ENCODE assay signal across 7 cellular contexts in genomic region chr3:179322481-179323196, GRCh38. TPM values are rescaled to one million over a fixed set of nuclear protein-coding genes. Genes with fewer than 3 reads are reported as not detected.
DNase-seq lines count a peak whose midpoint lies in the region; ATAC-seq, FAIRE-seq and TF ChIP-seq lines count a peak whose summit lies in the region.

A gene with protein sequence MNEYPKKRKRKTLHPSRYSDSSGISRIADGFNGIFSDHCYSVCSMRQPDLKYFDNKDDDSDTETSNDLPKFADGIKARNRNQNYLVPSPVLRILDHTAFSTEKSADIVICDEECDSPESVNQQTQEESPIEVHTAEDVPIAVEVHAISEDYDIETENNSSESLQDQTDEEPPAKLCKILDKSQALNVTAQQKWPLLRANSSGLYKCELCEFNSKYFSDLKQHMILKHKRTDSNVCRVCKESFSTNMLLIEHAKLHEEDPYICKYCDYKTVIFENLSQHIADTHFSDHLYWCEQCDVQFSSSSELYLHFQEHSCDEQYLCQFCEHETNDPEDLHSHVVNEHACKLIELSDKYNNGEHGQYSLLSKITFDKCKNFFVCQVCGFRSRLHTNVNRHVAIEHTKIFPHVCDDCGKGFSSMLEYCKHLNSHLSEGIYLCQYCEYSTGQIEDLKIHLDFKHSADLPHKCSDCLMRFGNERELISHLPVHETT (plus strand): TSS chr3:179323031. CDS start chr3:179328294, 5,263 bp downstream.

- FAIRE-seq in GM18507 (lab: Jason Lieb, UNC): peak; percentile 41

- H3K4me1 ChIP-seq in sigmoid colon: peaks cover 0 to 45% (median 35%) of the 10 kb centered on the region in 4 donors

- TF ChIP-seq CTCF in astrocyte of the cerebellum (IDR thresholded peaks at IDR 0.05; ENCODE audit: low read depth, low read length, missing control alignments) (peak; percentile 65), sigmoid colon (IDR thresholded peaks at IDR 0.05) (peak; percentile 24 to 87 (median 54))

- 0% methylated on average over 69 of the region's 69 CpGs for WGBS in sigmoid colon, 2 donors

- no peak for TF ChIP-seq POLR2A in sigmoid colon (IDR thresholded peaks at IDR 0.05)

- in situ Hi-C loops in astrocyte of the cerebellum (cut with HindIII; ENCODE audit: low sequenced_read_pairs): loop anchor here (25.0 kb wide), 1 partner anchor 210 kb away; no protein-coding TSS in a partner anchor

- ATAC-seq in HG02938 (IDR thresholded peaks at IDR 0.05; ENCODE audit: unreplicated experiment): peak; percentile 73

- H3K27me3 ChIP-seq in sigmoid colon: no peaks in the 10 kb centered on the region

- peaks cover 0 to 14% (median 2%) of the 10 kb centered on the region in 4 donors for H3K36me3 ChIP-seq in sigmoid colon

- intact Hi-C loops in sigmoid colon (cut with DNase I): loop anchor here (1.0 to 10.0 kb wide), 5 partner anchors 25 to 248 kb away; partner anchors contain the start of genes ACTL6A, GNB4, MFN1 and PIK3CA

- no peak for TF ChIP-seq EP300 in sigmoid colon (IDR thresholded peaks at IDR 0.05)

- DNase-seq in GM18507 (ENCODE audit: extremely low spot score, insufficient read length, low read depth) (peak; percentile 85), NCI-H1694 treated with DMSO at 0.1 percent for 48 hours (lab: John Stamatoyannopoulos, UW) (peak; percentile 85), T-helper 9 cell (peak; percentile 85), astrocyte of the cerebellum (ENCODE audit: low read depth) (peak; percentile 52), hypothalamus (lab: John Stamatoyannopoulos, UW) (peak in 50 of 51 donors; percentile 32 to 86 (median 66)), sigmoid colon (peak; percentile 91)

- H3K9me3 ChIP-seq in sigmoid colon: no peaks in the 10 kb centered on the region

- H3K4me3 ChIP-seq in astrocyte of the cerebellum (ENCODE audit: low read depth, low read length) (peak within 1 kb of the TSS; percentile 91), sigmoid colon (peak within 1 kb of the TSS; percentile 86 to 94 (median 91))

- H3K27ac ChIP-seq in sigmoid colon: peak within 1 kb of the TSS; percentile 94 to 99 (median 98)

RNA-seq across cellular contexts. Expression of the gene that starts here (rescaled TPM):
- total RNA-seq in sigmoid colon: 10 to 100 TPM; 48.7 to 75.9 (median 65.8) TPM
- 10 to 100 TPM; 16.4 to 22.8 (median 18.5) TPM for polyA plus RNA-seq in sigmoid colon

Comparison
In these comparisons a context has a peak if more than half of its experiments do, and no peak if none do; other contexts are left out.
1. Peak in every context shown above with its lines: DNase-seq, ATAC-seq, H3K4me3 ChIP-seq and H3K27ac ChIP-seq.